8 cellular contexts compared by ENCODE assay signal in the genomic region with DNA sequence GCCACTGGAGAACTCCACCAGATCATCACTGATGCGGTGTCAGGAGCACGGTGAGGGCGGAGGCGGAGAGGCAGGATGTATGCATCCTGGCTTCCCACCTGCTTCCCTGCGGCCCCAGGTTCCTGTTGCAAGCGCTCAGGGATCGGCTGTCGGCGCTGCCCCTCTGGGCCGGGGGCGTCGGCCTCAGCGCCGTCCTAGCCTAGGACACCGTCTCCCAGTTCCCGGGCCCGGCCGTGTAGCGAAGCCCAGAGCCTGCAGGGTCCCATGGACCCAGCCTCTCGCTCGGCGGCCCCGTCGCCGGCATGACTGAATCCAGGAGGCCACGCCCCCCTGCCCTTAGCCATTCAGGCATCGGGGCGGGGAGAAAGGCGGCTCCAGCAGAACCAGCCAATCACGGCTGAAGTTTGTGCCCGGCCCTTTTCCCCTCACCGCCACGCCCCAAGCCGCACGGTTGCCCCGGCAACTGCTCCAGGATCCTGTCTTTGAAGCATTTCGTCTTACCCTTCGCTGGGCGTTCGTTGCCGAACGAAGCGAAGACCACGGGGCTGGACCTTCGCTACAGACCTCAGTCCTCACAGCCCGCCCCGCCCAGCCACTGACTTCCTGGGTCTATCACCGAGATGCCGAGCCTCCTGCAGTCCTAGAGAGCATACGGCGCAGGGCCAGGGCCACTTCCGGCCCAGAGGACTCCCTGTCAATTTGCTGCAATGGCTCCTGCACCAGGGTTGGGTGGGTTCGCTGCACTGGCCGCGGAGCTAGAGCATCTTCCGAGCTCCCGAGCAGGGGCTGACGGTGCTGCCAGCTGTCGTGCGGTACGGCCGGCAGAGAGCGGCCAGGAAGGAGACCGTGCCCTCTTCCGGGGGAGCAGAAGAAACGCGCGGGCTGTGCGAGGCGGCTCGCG. TPM values are rescaled to one million over a fixed set of nuclear protein-coding genes. Genes with fewer than 3 reads are reported as not detected.
DNase-seq lines count a peak whose midpoint lies in the region; ATAC-seq, FAIRE-seq and TF ChIP-seq lines count a peak whose summit lies in the region.

No MANE protein-coding gene starts in this region.

- peak; percentile 51 for TF ChIP-seq RAD21 in HepG2 (CRISPR knock-in tag; IDR thresholded peaks at IDR 0.05)

- DNase-seq in NCI-H524 treated with DMSO at 0.1 percent for 48 hours (lab: John Stamatoyannopoulos, UW) (peak; percentile 90), coronary artery (ENCODE audit: low spot score) (peak; percentile 96), HepG2 (ENCODE audit: low spot score) (peak; percentile 91)
- DNase-seq in activated CD4-positive, alpha-beta T cell treated with anti-CD3 and anti-CD28 coated beads for 48 hours, result peak; percentile 98
- DNase-seq in stimulated activated CD4-positive, alpha-beta T cell treated with anti-CD3 and anti-CD28 coated beads, Interleukin-2, amount 100 ng/mL, for 48 hours, result peak; percentile 96 to 97

- TF ChIP-seq EP300 in HepG2 (IDR thresholded peaks at IDR 0.05; ENCODE audit: low read depth in 2 of 2, low read length in 2 of 2), result no peak
- no peak for TF ChIP-seq EP300 in HepG2 (CRISPR knock-in tag; IDR thresholded peaks at IDR 0.05; ENCODE audit: borderline replicate concordance)

- H3K27ac ChIP-seq in C4-2B (peak overlapping the region; percentile 80), coronary artery (peak overlapping the region; percentile 25 to 85), HepG2 (ENCODE audit: extremely low read length, insufficient read depth, low read length) (peak overlapping the region; percentile 48)

- H4K20me1 ChIP-seq in HepG2 (ENCODE audit: insufficient read depth, low read length), result no peaks in the 10 kb centered on the region

- peak; percentile 72 for FAIRE-seq in HepG2 (lab: Jason Lieb, UNC)

- no peaks in the 10 kb centered on the region for H3K9me3 ChIP-seq in HepG2 (ENCODE audit: low read length)

- ATAC-seq in GM19324 (IDR thresholded peaks at IDR 0.05; ENCODE audit: low FRiP score, unreplicated experiment) (peak; percentile 91), HG03460 (IDR thresholded peaks at IDR 0.05; ENCODE audit: unreplicated experiment) (peak; percentile 85), HepG2 (peak; percentile 91)

- in situ Hi-C loops in HepG2 (cut with HindIII; ENCODE audit: extremely low pct_ligation_motif_present, low pct_unique_long_range_greater_than_20kb), result no loop called here

- TF ChIP-seq CTCF in C4-2B (conservative IDR thresholded peaks at IDR 0.05) (peak; percentile 40; the same call in 1 of the 2 replicates), coronary artery (IDR thresholded peaks at IDR 0.05) (no peak), HepG2 (CRISPR knock-in tag; IDR thresholded peaks at IDR 0.05) (peak; percentile 63)

- peak overlapping the region; percentile 50 for H3K9ac ChIP-seq in HepG2 (ENCODE audit: insufficient read depth, low read depth, low read length)

- no TSS peak for BruUV-seq in HepG2 (replicated peaks; lab: Mats Ljungman, UMichigan)

- POLR2A ChIA-PET in HepG2 (lab: Yijun Ruan, JAX), result interaction anchor here (1.3 kb wide), 1 partner anchor 10 kb away, joined by 12 read pairs; the partner anchor contains the start of gene ZNF213

- H3K4me3 ChIP-seq in coronary artery, result peak overlapping the region; percentile 86
- H3K4me3 ChIP-seq in HepG2 (replicated peaks in 1 of 3; ENCODE audit: insufficient read depth in 1 of 3, low read depth in 2 of 3, low read length in 3 of 3), result peak overlapping the region; percentile 57 to 81 (median 63); a peak in 5 of 6 replicates

- H2AFZ ChIP-seq in HepG2 (ENCODE audit: low read length), result no peak overlapping the region

- H3K36me3 ChIP-seq in HepG2 (replicated peaks in 1 of 2; ENCODE audit: control insufficient read depth in 1 of 2, insufficient read depth in 2 of 2, low read length in 2 of 2), result 0 out of 5 replicates have a peak, but pooled peaks cover 0 to 2% of the 10 kb centered on the region in 2 experiments

- CTCF ChIA-PET in HepG2 (lab: Yijun Ruan, JAX; ENCODE audit: low intra/inter-chr PET ratio, low total read pairs), result no interaction called here

- H3K27me3 ChIP-seq in HepG2 (ENCODE audit: control insufficient read depth in 1 of 2, insufficient read depth in 2 of 2, low read length in 2 of 2), result no peaks in the 10 kb centered on the region; a peak in 1 of 5 replicates

- intact Hi-C loops in HepG2 (cut with micrococcal nuclease; ENCODE audit: unreplicated experiment), result no loop called here

- peak overlapping the region; percentile 96 for H3K4me2 ChIP-seq in HepG2 (ENCODE audit: low read depth, low read length)

- H3K4me1 ChIP-seq in HepG2 (ENCODE audit: insufficient read depth, low read length), result peaks cover 31% of the 10 kb centered on the region

- TF ChIP-seq POLR2A in HepG2 (IDR thresholded peaks at IDR 0.05; ENCODE audit: insufficient read depth in 1 of 2, low read depth in 2 of 2, low read length in 2 of 2), result peak in 1 of 2 experiments; percentile 10; a peak in 1 of 4 replicates

- no peaks in the 10 kb centered on the region for H3K79me2 ChIP-seq in HepG2 (ENCODE audit: insufficient read depth, low read length)

- 0% methylated on average over 8 of the region's 72 CpGs for WGBS in HepG2 (ENCODE audit: low lambda C conversion rate)

RNA-seq across cellular contexts. Expression of gene ZNF213, which starts 10.6 kb away (rescaled TPM):
- 0.97 and 1.2 TPM in 2 replicates for total RNA-seq in HepG2 (2016; rRNA removed; fragmentation: Illumina TruSeq; extraction: Trizol)
- 0.51 and 0.71 TPM in 2 replicates for total RNA-seq in HepG2 (2016; cell fraction: cytosol; rRNA removed; fragmentation: Illumina TruSeq; extraction: Trizol; ENCODE audit: low read depth)
- 0.78 and 0.92 TPM in 2 replicates for total RNA-seq in HepG2 (2016; cell fraction: insoluble cytoplasmic fraction; rRNA removed; fragmentation: Illumina TruSeq; extraction: Trizol)
- 1.7 and 2.6 TPM in 2 replicates for total RNA-seq in HepG2 (2016; cell fraction: membrane; rRNA removed; fragmentation: Illumina TruSeq; extraction: Trizol)
- total RNA-seq in HepG2 (2016; cell fraction: nucleus; rRNA removed; fragmentation: Illumina TruSeq; extraction: Trizol), result 0.78 and 1.0 TPM in 2 replicates
- 0.59 and 0.77 TPM in 2 replicates for polyA plus RNA-seq in HepG2 (2011; rRNA removed)
- 0.38 and 0.42 TPM in 2 replicates for polyA plus RNA-seq in HepG2 (2011; cell fraction: cytosol; rRNA removed)
- polyA plus RNA-seq in HepG2 (2011; cell fraction: nucleus; rRNA removed), result 1.5 and 1.7 TPM in 2 replicates
- 2.8 and 3.3 TPM in 2 replicates for polyA plus RNA-seq in HepG2 (2012)
- 1.4 and 1.9 TPM in 2 replicates for polyA plus RNA-seq in HepG2 (2016; cell fraction: cytosol; fragmentation: Illumina TruSeq; extraction: Trizol; ENCODE audit: low read depth)
- 2.2 and 3.9 TPM in 2 replicates for polyA plus RNA-seq in HepG2 (2016; cell fraction: insoluble cytoplasmic fraction; fragmentation: Illumina TruSeq; extraction: Trizol; ENCODE audit: low read depth)
- 3.0 and 3.5 TPM in 2 replicates for polyA plus RNA-seq in HepG2 (2016; cell fraction: membrane; fragmentation: Illumina TruSeq; extraction: Trizol; ENCODE audit: low read depth)
- polyA plus RNA-seq in HepG2 (2016; cell fraction: nucleus; fragmentation: Illumina TruSeq; extraction: Trizol; ENCODE audit: insufficient read depth, low read depth), result 2.6 and 3.8 TPM in 2 replicates
- 1.5 and 2.3 TPM in 2 replicates for polyA minus RNA-seq in HepG2 (2011; rRNA and poly(A)+ RNA removed; ENCODE audit: low replicate concordance)
- 2.1 and 2.5 TPM in 2 replicates for polyA minus RNA-seq in HepG2 (2011; cell fraction: cytosol; rRNA and poly(A)+ RNA removed)
- polyA minus RNA-seq in HepG2 (2011; cell fraction: nucleus; rRNA and poly(A)+ RNA removed), result 0.26 and 0.50 TPM in 2 replicates

RNA-seq across cellular contexts. Expression of gene ZNF205, which starts 11.8 kb away (rescaled TPM):
- total RNA-seq in HepG2 (2016; rRNA removed; fragmentation: Illumina TruSeq; extraction: Trizol), result 6.7 and 10.2 TPM in 2 replicates
- total RNA-seq in HepG2 (2016; cell fraction: cytosol; rRNA removed; fragmentation: Illumina TruSeq; extraction: Trizol; ENCODE audit: low read depth), result 5.8 and 5.9 TPM in 2 replicates
- 6.7 and 10.6 TPM in 2 replicates for total RNA-seq in HepG2 (2016; cell fraction: insoluble cytoplasmic fraction; rRNA removed; fragmentation: Illumina TruSeq; extraction: Trizol)
- 12.3 and 12.5 TPM in 2 replicates for total RNA-seq in HepG2 (2016; cell fraction: membrane; rRNA removed; fragmentation: Illumina TruSeq; extraction: Trizol)
- 5.2 and 5.8 TPM in 2 replicates for total RNA-seq in HepG2 (2016; cell fraction: nucleus; rRNA removed; fragmentation: Illumina TruSeq; extraction: Trizol)
- polyA plus RNA-seq in HepG2 (2011; rRNA removed), result 5.8 and 6.5 TPM in 2 replicates
- 5.0 and 9.9 TPM in 2 replicates for polyA plus RNA-seq in HepG2 (2011; cell fraction: cytosol; rRNA removed)
- 22.3 and 26.1 TPM in 2 replicates for polyA plus RNA-seq in HepG2 (2011; cell fraction: nucleus; rRNA removed)
- 4.5 and 5.5 TPM in 2 replicates for polyA plus RNA-seq in HepG2 (2012)
- 6.1 and 6.3 TPM in 2 replicates for polyA plus RNA-seq in HepG2 (2016; cell fraction: cytosol; fragmentation: Illumina TruSeq; extraction: Trizol; ENCODE audit: low read depth)
- polyA plus RNA-seq in HepG2 (2016; cell fraction: insoluble cytoplasmic fraction; fragmentation: Illumina TruSeq; extraction: Trizol; ENCODE audit: low read depth), result 7.6 and 8.3 TPM in 2 replicates
- 8.5 and 10.4 TPM in 2 replicates for polyA plus RNA-seq in HepG2 (2016; cell fraction: membrane; fragmentation: Illumina TruSeq; extraction: Trizol; ENCODE audit: low read depth)
- 13.2 and 13.4 TPM in 2 replicates for polyA plus RNA-seq in HepG2 (2016; cell fraction: nucleus; fragmentation: Illumina TruSeq; extraction: Trizol; ENCODE audit: insufficient read depth, low read depth)
- 4.4 and 7.4 TPM in 2 replicates for polyA minus RNA-seq in HepG2 (2011; rRNA and poly(A)+ RNA removed; ENCODE audit: low replicate concordance)
- polyA minus RNA-seq in HepG2 (2011; cell fraction: cytosol; rRNA and poly(A)+ RNA removed), result 2.8 and 3.6 TPM in 2 replicates
- 1.4 and 2.7 TPM in 2 replicates for polyA minus RNA-seq in HepG2 (2011; cell fraction: nucleus; rRNA and poly(A)+ RNA removed)

RNA-seq across cellular contexts. Expression of gene ZSCAN10, which starts 25.1 kb away (rescaled TPM):
- total RNA-seq in HepG2 (2016; rRNA removed; fragmentation: Illumina TruSeq; extraction: Trizol), result not detected in 2 replicates
- total RNA-seq in HepG2 (2016; cell fraction: cytosol; rRNA removed; fragmentation: Illumina TruSeq; extraction: Trizol; ENCODE audit: low read depth), result not detected in 2 replicates
- total RNA-seq in HepG2 (2016; cell fraction: insoluble cytoplasmic fraction; rRNA removed; fragmentation: Illumina TruSeq; extraction: Trizol), result 0.06 TPM in 1 of 2 replicates, not detected in the other
- not detected in 2 replicates for total RNA-seq in HepG2 (2016; cell fraction: membrane; rRNA removed; fragmentation: Illumina TruSeq; extraction: Trizol)
- 0.16 TPM in 1 of 2 replicates, not detected in the other for total RNA-seq in HepG2 (2016; cell fraction: nucleus; rRNA removed; fragmentation: Illumina TruSeq; extraction: Trizol)
- polyA plus RNA-seq in HepG2 (2011; rRNA removed), result not detected in 2 replicates
- 0.04 TPM in 1 of 2 replicates, not detected in the other for polyA plus RNA-seq in HepG2 (2011; cell fraction: cytosol; rRNA removed)
- polyA plus RNA-seq in HepG2 (2011; cell fraction: nucleus; rRNA removed), result 0.31 and 0.82 TPM in 2 replicates
- 0.11 and 0.17 TPM in 2 replicates for polyA plus RNA-seq in HepG2 (2012)
- polyA plus RNA-seq in HepG2 (2016; cell fraction: cytosol; fragmentation: Illumina TruSeq; extraction: Trizol; ENCODE audit: low read depth), result not detected in 2 replicates
- 0.16 TPM in 1 of 2 replicates, not detected in the other for polyA plus RNA-seq in HepG2 (2016; cell fraction: insoluble cytoplasmic fraction; fragmentation: Illumina TruSeq; extraction: Trizol; ENCODE audit: low read depth)
- not detected in 2 replicates for polyA plus RNA-seq in HepG2 (2016; cell fraction: membrane; fragmentation: Illumina TruSeq; extraction: Trizol; ENCODE audit: low read depth)
- polyA plus RNA-seq in HepG2 (2016; cell fraction: nucleus; fragmentation: Illumina TruSeq; extraction: Trizol; ENCODE audit: insufficient read depth, low read depth), result not detected in 2 replicates
- polyA minus RNA-seq in HepG2 (2011; rRNA and poly(A)+ RNA removed; ENCODE audit: low replicate concordance), result not detected in 2 replicates
- not detected in 2 replicates for polyA minus RNA-seq in HepG2 (2011; cell fraction: cytosol; rRNA and poly(A)+ RNA removed)
- polyA minus RNA-seq in HepG2 (2011; cell fraction: nucleus; rRNA and poly(A)+ RNA removed), result not detected in 2 replicates

RNA-seq across cellular contexts. Expression of gene IL32, which starts 58.8 kb away (rescaled TPM):
- total RNA-seq in HepG2 (2016; rRNA removed; fragmentation: Illumina TruSeq; extraction: Trizol), result 115 and 127 TPM in 2 replicates
- total RNA-seq in HepG2 (2016; cell fraction: cytosol; rRNA removed; fragmentation: Illumina TruSeq; extraction: Trizol; ENCODE audit: low read depth), result 34.9 and 36.3 TPM in 2 replicates
- total RNA-seq in HepG2 (2016; cell fraction: insoluble cytoplasmic fraction; rRNA removed; fragmentation: Illumina TruSeq; extraction: Trizol), result 122 and 128 TPM in 2 replicates
- 38.8 and 44.9 TPM in 2 replicates for total RNA-seq in HepG2 (2016; cell fraction: membrane; rRNA removed; fragmentation: Illumina TruSeq; extraction: Trizol)
- total RNA-seq in HepG2 (2016; cell fraction: nucleus; rRNA removed; fragmentation: Illumina TruSeq; extraction: Trizol), result 61.4 and 65.7 TPM in 2 replicates
- 165 and 258 TPM in 2 replicates for polyA plus RNA-seq in HepG2 (2011; rRNA removed)
- 234 and 307 TPM in 2 replicates for polyA plus RNA-seq in HepG2 (2011; cell fraction: cytosol; rRNA removed)
- polyA plus RNA-seq in HepG2 (2011; cell fraction: nucleus; rRNA removed), result 204 and 358 TPM in 2 replicates
- polyA plus RNA-seq in HepG2 (2012), result 293 and 476 TPM in 2 replicates
- polyA plus RNA-seq in HepG2 (2016; cell fraction: cytosol; fragmentation: Illumina TruSeq; extraction: Trizol; ENCODE audit: low read depth), result 97.2 and 118 TPM in 2 replicates
- 284 and 327 TPM in 2 replicates for polyA plus RNA-seq in HepG2 (2016; cell fraction: insoluble cytoplasmic fraction; fragmentation: Illumina TruSeq; extraction: Trizol; ENCODE audit: low read depth)
- polyA plus RNA-seq in HepG2 (2016; cell fraction: membrane; fragmentation: Illumina TruSeq; extraction: Trizol; ENCODE audit: low read depth), result 84.7 and 107 TPM in 2 replicates
- polyA plus RNA-seq in HepG2 (2016; cell fraction: nucleus; fragmentation: Illumina TruSeq; extraction: Trizol; ENCODE audit: insufficient read depth, low read depth), result 211 and 224 TPM in 2 replicates
- polyA minus RNA-seq in HepG2 (2011; rRNA and poly(A)+ RNA removed; ENCODE audit: low replicate concordance), result 6.3 and 96.8 TPM in 2 replicates
- polyA minus RNA-seq in HepG2 (2011; cell fraction: cytosol; rRNA and poly(A)+ RNA removed), result 73.6 and 109 TPM in 2 replicates
- 73.1 and 123 TPM in 2 replicates for polyA minus RNA-seq in HepG2 (2011; cell fraction: nucleus; rRNA and poly(A)+ RNA removed)

Comparison
In these comparisons a context has a peak if more than half of its experiments do, and no peak if none do; other contexts are left out.
1. Peak in every context shown above with its lines: DNase-seq, ATAC-seq, H3K4me3 ChIP-seq and H3K27ac ChIP-seq.